8 cellular contexts compared by ENCODE assay signal in genomic region chr10:75235375-75236177, GRCh38. TPM values are rescaled to one million over a fixed set of nuclear protein-coding genes. Genes with fewer than 3 reads are reported as not detected.
DNase-seq lines count a peak whose midpoint lies in the region; ATAC-seq and TF ChIP-seq lines count a peak whose summit lies in the region.

TSS of gene COMTD1 (minus strand) at chr10:75235957. CDS start at chr10:75235928, 29 bp downstream.

- H3K4me1 Mint-ChIP-seq in T-helper 17 cell, result peaks cover 14% of the 10 kb centered on the region

- H3K36me3 ChIP-seq in psoas muscle (ENCODE audit: insufficient read depth in 1 of 2, low read depth in 1 of 2), result peaks cover 9 to 27% of the 10 kb centered on the region in 2 donors
- no peaks in the 10 kb centered on the region for H3K36me3 ChIP-seq in urinary bladder (ENCODE audit: insufficient read depth)

- peaks cover 7% of the 10 kb centered on the region for H3K36me3 Mint-ChIP-seq in T-helper 17 cell (ENCODE audit: low read depth)

- H3K4me3 Mint-ChIP-seq in T-helper 17 cell, result peak within 1 kb of the TSS; percentile 84

- H3K27me3 Mint-ChIP-seq in T-helper 17 cell, result no peaks in the 10 kb centered on the region

- TF ChIP-seq CTCF in GM13977 (IDR thresholded peaks at IDR 0.05; ENCODE audit: extremely low read depth, insufficient read depth, missing control alignments) (peak; percentile 100), psoas muscle (IDR thresholded peaks at IDR 0.05) (peak; percentile 100)

- ATAC-seq in HG02852 (IDR thresholded peaks at IDR 0.05; ENCODE audit: unreplicated experiment) (peak; percentile 67), T-helper 17 cell (peak; percentile 78), left ventricle myocardium superior (peak; percentile 80), psoas muscle (peak; percentile 84 to 88 (median 86))

- intact Hi-C loops in left ventricle myocardium superior (cut with micrococcal nuclease), result loop anchor here (10.0 kb wide), 1 partner anchor 971 kb away; no protein-coding TSS in a partner anchor
- intact Hi-C loops in psoas muscle (cut with DNase I), result loop anchor here (5.0 to 10.0 kb wide), 3 partner anchors 411 to 993 kb away; partner anchors contain the start of gene KAT6B (in 1 of the 2)

- no peaks in the 10 kb centered on the region for H3K27me3 ChIP-seq in psoas muscle (ENCODE audit: insufficient read depth in 3 of 3, low read length in 2 of 3)

- peak within 1 kb of the TSS; percentile 89 for H3K4me3 ChIP-seq in psoas muscle
- H3K4me3 ChIP-seq in urinary bladder (ENCODE audit: low read depth, low read length), result peak within 1 kb of the TSS; percentile 70

- H3K27ac ChIP-seq in psoas muscle (peak within 1 kb of the TSS; percentile 91), urinary bladder (ENCODE audit: low read depth) (peak within 1 kb of the TSS; percentile 73)

- 0 to 1% (median 1%) methylated on average over 40 to 76 of the region's 76 CpGs for WGBS in psoas muscle, 3 donors
- under 1% methylated on average over 76 of the region's 76 CpGs for WGBS in urinary bladder

- H3K9me3 ChIP-seq in T-helper 17 cell (ENCODE audit: control insufficient read depth, low read length, poor library complexity, severe bottlenecking) (no peaks in the 10 kb centered on the region), psoas muscle (no peaks in the 10 kb centered on the region)

- in situ Hi-C loops in GM13977 (cut with MboI; ENCODE audit: low pct_unique_long_range_greater_than_20kb, low sequenced_read_pairs, unreplicated experiment), result no loop called here

- H3K4me1 ChIP-seq in psoas muscle, result no peaks in the 10 kb centered on the region
- no peaks in the 10 kb centered on the region for H3K4me1 ChIP-seq in urinary bladder (ENCODE audit: insufficient read depth)

- DNase-seq in GM13977 (ENCODE audit: low spot score) (peak; percentile 96), NCI-H146 treated with DMSO at 0.1 percent for 48 hours (lab: John Stamatoyannopoulos, UW; ENCODE audit: unreplicated experiment) (peak; percentile 82), T-helper 17 cell (peak; percentile 91 to 97 (median 93)), amygdala (lab: John Stamatoyannopoulos, UW) (peak; percentile 38 to 90 (median 77)), left ventricle myocardium superior (peak; percentile 97), psoas muscle (peak; percentile 92 to 97)

- H3K27ac Mint-ChIP-seq in T-helper 17 cell, result peak within 1 kb of the TSS; percentile 72

RNA-seq across cellular contexts. Expression of gene COMTD1, which starts in this region (rescaled TPM):
- 10 to 100 TPM; 18.1 to 23.8 TPM for total RNA-seq in T-helper 17 cell
- total RNA-seq in left ventricle myocardium superior, result 30.8 TPM
- total RNA-seq in psoas muscle, result 10 to 100 TPM; 15.2 to 38.8 (median 21.2) TPM
- 10 to 100 TPM in 2 of 3 donors, 1 to 10 TPM in 1; 5.8 to 54.7 (median 49.3) TPM for polyA plus RNA-seq in psoas muscle
- total RNA-seq in urinary bladder, result 2.3 TPM
- polyA plus RNA-seq in urinary bladder, result 16.3 TPM

Comparison
In these comparisons a context has a peak if more than half of its experiments do, and no peak if none do; other contexts are left out.
1. Peak in every context shown above with its lines: DNase-seq, ATAC-seq, H3K4me3 ChIP-seq and H3K27ac ChIP-seq.